10 cellular contexts compared by ENCODE assay signal in the genomic region with DNA sequence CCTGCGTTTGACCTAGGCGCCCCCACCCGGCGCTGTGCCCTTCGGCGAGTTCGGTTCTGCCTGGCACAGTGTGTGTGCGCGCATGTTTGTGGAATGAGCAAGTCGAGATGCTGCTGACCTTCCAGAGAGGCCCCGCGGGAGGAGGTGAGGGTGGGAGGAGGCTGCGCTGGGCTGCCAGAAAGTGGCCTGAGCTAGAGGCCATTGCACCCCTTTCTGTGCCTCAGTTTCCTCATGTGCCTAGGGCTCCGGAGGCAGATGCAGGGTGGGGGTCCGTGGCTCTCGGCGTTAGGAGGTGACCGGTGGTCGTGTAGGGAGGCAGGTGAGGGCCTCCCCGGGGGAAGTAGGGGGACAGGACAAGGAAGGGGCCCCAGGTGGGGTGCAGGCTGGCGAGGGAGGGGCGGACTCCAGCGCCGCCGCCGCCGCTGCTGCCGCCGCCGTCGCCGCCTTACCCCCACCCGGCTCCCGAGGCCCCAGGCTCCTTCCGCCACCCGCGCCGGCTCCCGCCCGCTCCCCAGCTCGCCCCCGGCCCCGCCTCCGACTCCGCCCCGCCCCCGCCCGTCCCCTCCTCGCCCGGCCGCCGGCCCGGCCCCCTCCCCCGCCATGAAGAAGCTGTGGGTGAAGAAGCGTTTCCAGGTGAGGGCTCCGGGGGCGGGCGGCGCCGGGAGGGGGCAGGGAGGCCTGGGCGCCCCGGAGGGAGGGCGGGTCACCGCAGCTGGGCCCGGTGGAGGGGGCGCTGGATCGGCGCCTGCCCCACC. TPM values are rescaled to one million over a fixed set of nuclear protein-coding genes. Genes with fewer than 3 reads are reported as not detected.
DNase-seq lines count a peak whose midpoint lies in the region; FAIRE-seq and TF ChIP-seq lines count a peak whose summit lies in the region.
"Had no signal": no experiment of that assay in that cellular context is flagged by ENCODE, and none has a peak within 500 bp of the region (broad histone marks: within the 10 kb centered on the region; RNA-seq: fewer than 3 reads in every experiment).

No MANE protein-coding gene starts in this region.

- H2AFZ ChIP-seq in SK-N-SH (ENCODE audit: low read depth): peak overlapping the region; percentile 60

- H3K36me3 ChIP-seq in SK-N-SH (replicated peaks in 1 of 2; ENCODE audit: control insufficient read depth in 1 of 2, insufficient read depth in 2 of 2, low read length in 1 of 2) (peaks cover 2 to 10% of the 10 kb centered on the region in 2 experiments), iPS DF 6.9 (ENCODE audit: control insufficient read depth, insufficient read depth, low read length) (no peaks in the 10 kb centered on the region), small intestine (ENCODE audit: control insufficient read depth in 2 of 2, insufficient read depth in 2 of 2, low read length in 2 of 2) (no peaks in the 10 kb centered on the region)

- H3K79me2 ChIP-seq in SK-N-SH (ENCODE audit: insufficient read depth): peaks cover 20% of the 10 kb centered on the region; the same call in 1 of the 2 replicates

- TF ChIP-seq RAD21 in SK-N-SH (IDR thresholded peaks at IDR 0.05; ENCODE audit: low read length): no peak

- peak; percentile 64 for DNase-seq in NCI-H1436 (lab: John Stamatoyannopoulos, UW)
- DNase-seq in NCI-H1436 treated with DMSO at 0.1 percent for 48 hours (lab: John Stamatoyannopoulos, UW): no peak
- peak; percentile 98 for DNase-seq in SK-N-SH
- peak; percentile 76 for DNase-seq in astrocyte of the hippocampus (ENCODE audit: low read depth, low spot score)
- DNase-seq in iPS DF 6.9 (ENCODE audit: low read depth, low spot score): no peak
- DNase-seq in small intestine: no peak
- DNase-seq in cortex of kidney (lab: John Stamatoyannopoulos, UW): no peak
- no peak for DNase-seq in mucosa of gallbladder (ENCODE audit: low spot score)

- peak overlapping the region; percentile 70 for H3K9ac ChIP-seq in SK-N-SH

- CTCF ChIA-PET in SK-N-SH (lab: Yijun Ruan, JAX): interaction anchor here (0.9 to 12.5 kb wide), 11 partner anchors 14 to 119 kb away, joined by 3 to 95 read pairs (median 6); a partner anchor contains a TSS

- H3K4me1 ChIP-seq in SK-N-SH (ENCODE audit: control insufficient read depth in 1 of 2, insufficient read depth in 2 of 2, low read depth in 1 of 2, low read length in 1 of 2): peaks cover 45 to 49% of the 10 kb centered on the region in 2 experiments
- peaks cover 10% of the 10 kb centered on the region; the same call in 1 of the 2 replicates for H3K4me1 ChIP-seq in iPS DF 6.9 (ENCODE audit: control insufficient read depth, insufficient read depth, low read length)
- H3K4me1 ChIP-seq in small intestine (ENCODE audit: control insufficient read depth in 2 of 2, insufficient read depth in 1 of 2, low read depth in 1 of 2, low read length in 1 of 2): no peaks in the 10 kb centered on the region

- POLR2A ChIA-PET in SK-N-SH (lab: Yijun Ruan, JAX): interaction anchor here (0.8 to 1.1 kb wide), 2 partner anchors 16 to 39 kb away, joined by 3 read pairs; no protein-coding TSS in a partner anchor

- peak overlapping the region; percentile 67 to 76 for H3K4me3 ChIP-seq in SK-N-SH (ENCODE audit: low read depth in 2 of 2, low read length in 1 of 2)
- H3K4me3 ChIP-seq in iPS DF 6.9 (ENCODE audit: low read length): peak overlapping the region; percentile 74
- peak overlapping the region; percentile 29 to 57 for H3K4me3 ChIP-seq in small intestine (ENCODE audit: low read depth in 1 of 2, low read length in 2 of 2)

- H3K27ac ChIP-seq in SK-N-SH (ENCODE audit: low read depth in 2 of 2, low read length in 1 of 2) (peak overlapping the region; percentile 52 to 84; a peak in 3 of 4 replicates), iPS DF 6.9 (ENCODE audit: low read length) (no peak overlapping the region), small intestine (ENCODE audit: low read depth in 1 of 2, low read length in 1 of 2) (no peak overlapping the region)
- H3K27ac ChIP-seq: C4-2B had no signal

- no peak; the same call in 1 of the 2 replicates for TF ChIP-seq CTCF in SK-N-SH (IDR thresholded peaks at IDR 0.05)

- no peak for FAIRE-seq in small intestine (lab: Jason Lieb, UNC)

- no peaks in the 10 kb centered on the region for H4K20me1 ChIP-seq in SK-N-SH (ENCODE audit: insufficient read depth)

- H3K4me2 ChIP-seq in SK-N-SH: peak overlapping the region; percentile 96

- no peaks in the 10 kb centered on the region for H3F3A ChIP-seq in SK-N-SH (replicated peaks; ENCODE audit: insufficient read depth)

- no peaks in the 10 kb centered on the region for H3K27me3 ChIP-seq in SK-N-SH (ENCODE audit: insufficient read depth)
- peaks cover 7% of the 10 kb centered on the region; the same call in 1 of the 2 replicates for H3K27me3 ChIP-seq in iPS DF 6.9 (ENCODE audit: control insufficient read depth, insufficient read depth, low read length)
- peaks cover 4 to 7% of the 10 kb centered on the region in 2 donors for H3K27me3 ChIP-seq in small intestine (ENCODE audit: control insufficient read depth in 2 of 2, insufficient read depth in 2 of 2, low read length in 2 of 2)

- H3K9me2 ChIP-seq in SK-N-SH: no peaks in the 10 kb centered on the region

- TF ChIP-seq EP300 in SK-N-SH (IDR thresholded peaks at IDR 0.05; ENCODE audit: borderline replicate concordance in 1 of 2, low read depth in 1 of 2, low read length in 1 of 2): no peak

- no peaks in the 10 kb centered on the region for H3K9me3 ChIP-seq in SK-N-SH
- H3K9me3 ChIP-seq in iPS DF 6.9 (ENCODE audit: control insufficient read depth, insufficient read depth, low read length): no peaks in the 10 kb centered on the region
- no peaks in the 10 kb centered on the region for H3K9me3 ChIP-seq in small intestine (ENCODE audit: control insufficient read depth, low read depth)

- WGBS in SK-N-SH (ENCODE audit: low lambda C conversion rate): 15% methylated on average over 20 of the region's 68 CpGs
- no CpG with 5 or more reads among the region's 68 CpGs for WGBS in iPS DF 6.9 (ENCODE audit: insufficient coverage, insufficient read length)
- WGBS in small intestine, 3 donors: 2 to 4% (median 3%) methylated on average over 26 to 68 of the region's 68 CpGs

TF ChIP-seq in SK-N-SH, 30 proteins besides CTCF, POLR2A, EP300 and RAD21:
- TF ChIP-seq RXRA (IDR thresholded peaks at IDR 0.05; ENCODE audit: borderline replicate concordance, low read depth) (peak; percentile 75; the same call in 1 of the 2 replicates), ELF1 (IDR thresholded peaks at IDR 0.05) (no peak), RCOR1 (IDR thresholded peaks at IDR 0.05; ENCODE audit: low read length) (0 out of 2 replicates have a peak, but pooled peaks have one; percentile 19)

RNA-seq across cellular contexts. Expression of a gene that starts 7.0 kb away (rescaled TPM):
- polyA plus RNA-seq in SK-N-SH (2012; rRNA removed): 98.3 and 107 TPM in 2 replicates
- 27.8 and 36.3 TPM in 2 replicates for polyA plus RNA-seq in SK-N-SH (2012; cell fraction: cytosol; rRNA removed)
- polyA plus RNA-seq in SK-N-SH (2012; cell fraction: nucleus; rRNA removed): 717 and 872 TPM in 2 replicates
- polyA plus RNA-seq in small intestine: 10 to 100 TPM in 1 of 3 donors, 1 to 10 TPM in 1, under 1 TPM in 1; 0.45 to 15.7 (median 4.6) TPM
- total RNA-seq in mucosa of gallbladder: 80.5 TPM

RNA-seq across cellular contexts. Expression of a gene that starts 23.5 kb away (rescaled TPM):
- polyA plus RNA-seq in SK-N-SH (2012; rRNA removed): 0.21 and 0.28 TPM in 2 replicates
- polyA plus RNA-seq in SK-N-SH (2012; cell fraction: cytosol; rRNA removed): 0.18 and 0.20 TPM in 2 replicates
- polyA plus RNA-seq in SK-N-SH (2012; cell fraction: nucleus; rRNA removed): 0.07 and 0.26 TPM in 2 replicates
- polyA plus RNA-seq in small intestine: 100 to 1,000 TPM in 1 of 3 donors, 10 to 100 TPM in 2; 24.6 to 178 (median 99.4) TPM
- total RNA-seq in mucosa of gallbladder: 3,602 TPM
- total RNA-seq: dermis microvascular lymphatic vessel endothelial cell had no signal

RNA-seq across cellular contexts. Expression of a gene that starts 53.9 kb away (rescaled TPM):
- polyA plus RNA-seq in SK-N-SH (2012; rRNA removed) (80.7 and 92.6 TPM in 2 replicates), small intestine (100 to 1,000 TPM in 2 of 3 donors, 10 to 100 TPM in 1; 98.2 to 200 (median 187) TPM)
- 27.9 and 49.5 TPM in 2 replicates for polyA plus RNA-seq in SK-N-SH (2012; cell fraction: cytosol; rRNA removed)
- 188 and 246 TPM in 2 replicates for polyA plus RNA-seq in SK-N-SH (2012; cell fraction: nucleus; rRNA removed)
- 58.5 TPM for total RNA-seq in mucosa of gallbladder

RNA-seq across cellular contexts. Expression of a gene that starts 57.1 kb away (rescaled TPM):
- polyA plus RNA-seq in SK-N-SH (2012; rRNA removed) (61.3 and 75.1 TPM in 2 replicates), small intestine (10 to 100 TPM; 52.6 to 63.5 (median 59.3) TPM)
- polyA plus RNA-seq in SK-N-SH (2012; cell fraction: cytosol; rRNA removed): 27.7 and 39.9 TPM in 2 replicates
- polyA plus RNA-seq in SK-N-SH (2012; cell fraction: nucleus; rRNA removed): 157 and 170 TPM in 2 replicates
- 49.2 TPM for total RNA-seq in mucosa of gallbladder

Comparison
In these comparisons a context has a peak if more than half of its experiments do, and no peak if none do; other contexts are left out.
1. DNase-seq: peak in NCI-H1436 (single experiment), SK-N-SH (single experiment) and astrocyte of the hippocampus (single experiment); none in NCI-H1436 treated with DMSO at 0.1 percent for 48 hours (single experiment), iPS DF 6.9 (single experiment), small intestine (single experiment), cortex of kidney (single experiment) and mucosa of gallbladder (single experiment).
2. H3K27ac ChIP-seq: peak in SK-N-SH (2 of 2); none in iPS DF 6.9 (single experiment) and small intestine (0 of 2).
3. RNA of a gene that starts 23.5 kb away (polyA plus RNA-seq): 24.6 to 178 TPM in small intestine; 0.07 to 0.28 TPM in SK-N-SH; every median in the first group is over 10 times any median in the second.
4. Peak in every context shown above with its lines, with median percentiles within 50 percentile points of each other: H3K4me3 ChIP-seq.